2 cellular contexts compared by ENCODE assay signal in genomic region chr13:113560645-113561416, GRCh38.
TF ChIP-seq lines count a peak whose summit lies in the region.

No MANE protein-coding gene starts in this region.

TF ChIP-seq in H1, 55 proteins besides CTCF, POLR2A, EP300 and RAD21 (continued from another document):
- TF ChIP-seq SIX5 (IDR thresholded peaks at IDR 0.05; ENCODE audit: low read depth, low read length) (no peak), RBBP5 (IDR thresholded peaks at IDR 0.05; ENCODE audit: borderline replicate concordance, low read depth, low read length) (no peak), NANOG (IDR thresholded peaks at IDR 0.05; ENCODE audit: insufficient read depth, low read depth, low read length, poor library complexity, severe bottlenecking) (no peak)

TF ChIP-seq in SK-N-SH treated with all-trans-retinoic acid at 6 μM for 48 hours, 23 proteins besides CTCF, POLR2A, EP300 and RAD21 (continued from another document):
- no peak for TF ChIP-seq OSR1 (CRISPR knock-in tag; IDR thresholded peaks at IDR 0.05)
- TF ChIP-seq GLIS3 (CRISPR knock-in tag; IDR thresholded peaks at IDR 0.05) = no peak
- no peak for TF ChIP-seq ZNF565 (CRISPR knock-in tag; conservative IDR thresholded peaks at IDR 0.05; ENCODE audit: low read depth)
- TF ChIP-seq POU6F1 (CRISPR knock-in tag; IDR thresholded peaks at IDR 0.05; ENCODE audit: borderline replicate concordance, low read depth) = no peak
- no peak for TF ChIP-seq CSDC2 (CRISPR knock-in tag; IDR thresholded peaks at IDR 0.05)
- no peak for TF ChIP-seq ESRRG (CRISPR knock-in tag; IDR thresholded peaks at IDR 0.05)
- no peak for TF ChIP-seq ZC3H10 (CRISPR knock-in tag; IDR thresholded peaks at IDR 0.05)
- no peak for TF ChIP-seq ZNF8 (CRISPR knock-in tag; IDR thresholded peaks at IDR 0.05)
- TF ChIP-seq SNAI2 (CRISPR knock-in tag; IDR thresholded peaks at IDR 0.05) = no peak
- no peak for TF ChIP-seq ZFP3 (CRISPR knock-in tag; IDR thresholded peaks at IDR 0.05)
- no peak for TF ChIP-seq ISL1 (CRISPR knock-in tag; IDR thresholded peaks at IDR 0.05)
